ENCODE assay signal across 1 cellular context in genomic region chr1:202282017-202282335, GRCh38.
TF ChIP-seq lines count a peak whose summit lies in the region.

No MANE protein-coding gene starts in this region.

TF ChIP-seq in IMR-90, 13 proteins besides CTCF, POLR2A, EP300 and RAD21:
- TF ChIP-seq NFE2L2 (IDR thresholded peaks at IDR 0.05; ENCODE audit: low read depth, low read length) (no peak), MAFK (IDR thresholded peaks at IDR 0.05; ENCODE audit: low read depth, low read length) (no peak), RCOR1 (IDR thresholded peaks at IDR 0.05; ENCODE audit: insufficient replicate concordance, low read length) (no peak), CHD1 (IDR thresholded peaks at IDR 0.05; ENCODE audit: low read depth, low read length) (no peak), SMC3 (IDR thresholded peaks at IDR 0.05; ENCODE audit: low read depth, low read length) (no peak), USF2 (IDR thresholded peaks at IDR 0.05; ENCODE audit: low read depth, low read length) (no peak), MXI1 (IDR thresholded peaks at IDR 0.05; ENCODE audit: borderline replicate concordance, low read depth, low read length) (no peak), RFX5 (IDR thresholded peaks at IDR 0.05; ENCODE audit: low read depth, low read length) (no peak), MAZ (IDR thresholded peaks at IDR 0.05; ENCODE audit: borderline replicate concordance, low read depth, low read length) (no peak), BHLHE40 (IDR thresholded peaks at IDR 0.05; ENCODE audit: low read depth, low read length) (no peak), ELK1 (IDR thresholded peaks at IDR 0.05; ENCODE audit: borderline replicate concordance, low read depth, low read length) (no peak), CEBPB (IDR thresholded peaks at IDR 0.05; ENCODE audit: low read depth, low read length) (no peak), FOS (IDR thresholded peaks at IDR 0.05; ENCODE audit: low read depth, low read length) (no peak)
TF ChIP-seq in IMR-90: peak in this region for 0.
